17 cellular contexts compared by ENCODE assay signal in genomic region chr20:47566269-47566668, GRCh38.
"Had no signal": no experiment of that assay in that cellular context is flagged by ENCODE, and none has a peak within 500 bp of the region (broad histone marks: within the 10 kb centered on the region; RNA-seq: fewer than 3 reads in every experiment).

No MANE protein-coding gene starts in this region.

- ATAC-seq: activated CD8-positive, alpha-beta memory T cell treated with anti-CD3 and anti-CD28 coated beads, Interleukin-2, amount 10 ng/mL, durations not matched to agents 7 days and 5 days; esophagus mucosa; left colon; mucosa of descending colon; naive thymus-derived CD8-positive, alpha-beta T cell had no signal

- H3K27me3 ChIP-seq: adrenal gland, colonic mucosa, suprapubic skin, upper lobe of left lung had no signal

- DNase-seq: activated CD4-positive, alpha-beta T cell treated with anti-CD3 and anti-CD28 coated beads, Interleukin-2, amount 50 U/mL, for 48 hours; activated CD4-positive, CD25-positive, alpha-beta regulatory T cell treated with anti-CD3 and anti-CD28 coated beads, Interleukin-2, amount 50 U/mL, for 72 hours; activated CD8-positive, alpha-beta memory T cell treated with anti-CD3 and anti-CD28 coated beads, Interleukin-2, amount 10 ng/mL, durations not matched to agents 7 days and 5 days; adrenal gland; caudate nucleus; colonic mucosa; left colon; mucosa of descending colon; naive thymus-derived CD8-positive, alpha-beta T cell; retina; stimulated activated CD4-positive, alpha-beta T cell treated with anti-CD3 and anti-CD28 coated beads, Interleukin-2, amount 100 ng/mL, for 48 hours; stimulated activated naive CD4-positive, alpha-beta T cell treated with Interleukin-2 at 50 U/mL for 16 hours; SW 1271; upper lobe of left lung had no signal

- H3K4me3 Mint-ChIP-seq: activated CD8-positive, alpha-beta memory T cell treated with anti-CD3 and anti-CD28 coated beads, Interleukin-2, amount 10 ng/mL, durations not matched to agents 7 days and 5 days had no signal

- H3K4me3 ChIP-seq: adrenal gland, colonic mucosa, mucosa of descending colon, suprapubic skin, upper lobe of left lung had no signal

- H3K36me3 ChIP-seq: adrenal gland, colonic mucosa, suprapubic skin had no signal

- H3K27ac ChIP-seq: adrenal gland, colonic mucosa, parathyroid adenoma, suprapubic skin had no signal

- H3K27ac Mint-ChIP-seq: activated CD8-positive, alpha-beta memory T cell treated with anti-CD3 and anti-CD28 coated beads, Interleukin-2, amount 10 ng/mL, durations not matched to agents 7 days and 5 days had no signal

- H3K9me3 ChIP-seq: adrenal gland, colonic mucosa had no signal

- H3K27me3 Mint-ChIP-seq: activated CD8-positive, alpha-beta memory T cell treated with anti-CD3 and anti-CD28 coated beads, Interleukin-2, amount 10 ng/mL, durations not matched to agents 7 days and 5 days; naive thymus-derived CD8-positive, alpha-beta T cell had no signal

- H2AFZ ChIP-seq: parathyroid adenoma had no signal
